ENCODE assay signal across 1 cellular context in the genomic region with DNA sequence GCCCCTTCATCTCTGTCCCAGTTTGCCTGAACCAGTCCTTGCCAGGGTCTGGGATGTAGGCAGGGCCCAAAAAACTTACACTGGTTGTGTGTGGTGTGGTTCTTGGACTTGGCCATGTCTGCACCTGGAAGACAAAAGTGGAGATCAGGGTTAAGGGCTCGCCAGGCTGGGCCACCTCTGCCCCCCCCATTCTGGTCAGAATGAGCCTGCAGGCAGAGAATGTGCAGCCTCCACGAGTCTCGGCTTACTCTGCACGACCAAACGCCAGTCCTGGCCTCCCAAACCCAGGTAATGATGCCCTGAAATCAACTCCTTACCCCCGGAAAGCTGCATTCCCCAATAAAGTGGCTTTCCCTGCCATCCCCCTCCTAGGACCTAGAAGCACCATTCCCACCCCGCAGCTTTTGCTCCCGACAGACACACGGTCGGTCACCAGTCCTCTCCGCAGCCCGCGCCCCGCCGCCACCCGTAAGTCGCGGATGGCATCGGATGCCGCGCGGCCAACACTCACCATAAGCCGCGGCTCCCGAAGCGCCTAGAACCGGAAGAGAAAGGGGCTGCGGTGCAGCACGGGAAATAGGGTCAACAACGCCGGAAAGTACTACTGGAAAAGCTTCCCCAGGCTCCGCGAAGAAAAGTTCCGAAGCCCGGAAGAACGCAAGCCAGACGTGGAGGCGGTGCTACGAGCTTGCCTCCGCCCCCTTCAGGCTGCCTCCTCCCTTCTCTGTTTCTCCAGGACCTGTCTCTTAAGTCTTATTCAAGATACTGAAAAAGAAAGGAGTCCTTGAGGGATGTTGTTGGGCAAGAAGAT.
TF ChIP-seq lines count a peak whose summit lies in the region.

A gene (minus strand): TSS at position 550 of the 811 bp plus-strand sequence. CDS start 434 bp downstream, at position 116.

TF ChIP-seq in H1, 55 proteins besides CTCF, POLR2A, EP300 and RAD21:
- TF ChIP-seq, protein P1, sequence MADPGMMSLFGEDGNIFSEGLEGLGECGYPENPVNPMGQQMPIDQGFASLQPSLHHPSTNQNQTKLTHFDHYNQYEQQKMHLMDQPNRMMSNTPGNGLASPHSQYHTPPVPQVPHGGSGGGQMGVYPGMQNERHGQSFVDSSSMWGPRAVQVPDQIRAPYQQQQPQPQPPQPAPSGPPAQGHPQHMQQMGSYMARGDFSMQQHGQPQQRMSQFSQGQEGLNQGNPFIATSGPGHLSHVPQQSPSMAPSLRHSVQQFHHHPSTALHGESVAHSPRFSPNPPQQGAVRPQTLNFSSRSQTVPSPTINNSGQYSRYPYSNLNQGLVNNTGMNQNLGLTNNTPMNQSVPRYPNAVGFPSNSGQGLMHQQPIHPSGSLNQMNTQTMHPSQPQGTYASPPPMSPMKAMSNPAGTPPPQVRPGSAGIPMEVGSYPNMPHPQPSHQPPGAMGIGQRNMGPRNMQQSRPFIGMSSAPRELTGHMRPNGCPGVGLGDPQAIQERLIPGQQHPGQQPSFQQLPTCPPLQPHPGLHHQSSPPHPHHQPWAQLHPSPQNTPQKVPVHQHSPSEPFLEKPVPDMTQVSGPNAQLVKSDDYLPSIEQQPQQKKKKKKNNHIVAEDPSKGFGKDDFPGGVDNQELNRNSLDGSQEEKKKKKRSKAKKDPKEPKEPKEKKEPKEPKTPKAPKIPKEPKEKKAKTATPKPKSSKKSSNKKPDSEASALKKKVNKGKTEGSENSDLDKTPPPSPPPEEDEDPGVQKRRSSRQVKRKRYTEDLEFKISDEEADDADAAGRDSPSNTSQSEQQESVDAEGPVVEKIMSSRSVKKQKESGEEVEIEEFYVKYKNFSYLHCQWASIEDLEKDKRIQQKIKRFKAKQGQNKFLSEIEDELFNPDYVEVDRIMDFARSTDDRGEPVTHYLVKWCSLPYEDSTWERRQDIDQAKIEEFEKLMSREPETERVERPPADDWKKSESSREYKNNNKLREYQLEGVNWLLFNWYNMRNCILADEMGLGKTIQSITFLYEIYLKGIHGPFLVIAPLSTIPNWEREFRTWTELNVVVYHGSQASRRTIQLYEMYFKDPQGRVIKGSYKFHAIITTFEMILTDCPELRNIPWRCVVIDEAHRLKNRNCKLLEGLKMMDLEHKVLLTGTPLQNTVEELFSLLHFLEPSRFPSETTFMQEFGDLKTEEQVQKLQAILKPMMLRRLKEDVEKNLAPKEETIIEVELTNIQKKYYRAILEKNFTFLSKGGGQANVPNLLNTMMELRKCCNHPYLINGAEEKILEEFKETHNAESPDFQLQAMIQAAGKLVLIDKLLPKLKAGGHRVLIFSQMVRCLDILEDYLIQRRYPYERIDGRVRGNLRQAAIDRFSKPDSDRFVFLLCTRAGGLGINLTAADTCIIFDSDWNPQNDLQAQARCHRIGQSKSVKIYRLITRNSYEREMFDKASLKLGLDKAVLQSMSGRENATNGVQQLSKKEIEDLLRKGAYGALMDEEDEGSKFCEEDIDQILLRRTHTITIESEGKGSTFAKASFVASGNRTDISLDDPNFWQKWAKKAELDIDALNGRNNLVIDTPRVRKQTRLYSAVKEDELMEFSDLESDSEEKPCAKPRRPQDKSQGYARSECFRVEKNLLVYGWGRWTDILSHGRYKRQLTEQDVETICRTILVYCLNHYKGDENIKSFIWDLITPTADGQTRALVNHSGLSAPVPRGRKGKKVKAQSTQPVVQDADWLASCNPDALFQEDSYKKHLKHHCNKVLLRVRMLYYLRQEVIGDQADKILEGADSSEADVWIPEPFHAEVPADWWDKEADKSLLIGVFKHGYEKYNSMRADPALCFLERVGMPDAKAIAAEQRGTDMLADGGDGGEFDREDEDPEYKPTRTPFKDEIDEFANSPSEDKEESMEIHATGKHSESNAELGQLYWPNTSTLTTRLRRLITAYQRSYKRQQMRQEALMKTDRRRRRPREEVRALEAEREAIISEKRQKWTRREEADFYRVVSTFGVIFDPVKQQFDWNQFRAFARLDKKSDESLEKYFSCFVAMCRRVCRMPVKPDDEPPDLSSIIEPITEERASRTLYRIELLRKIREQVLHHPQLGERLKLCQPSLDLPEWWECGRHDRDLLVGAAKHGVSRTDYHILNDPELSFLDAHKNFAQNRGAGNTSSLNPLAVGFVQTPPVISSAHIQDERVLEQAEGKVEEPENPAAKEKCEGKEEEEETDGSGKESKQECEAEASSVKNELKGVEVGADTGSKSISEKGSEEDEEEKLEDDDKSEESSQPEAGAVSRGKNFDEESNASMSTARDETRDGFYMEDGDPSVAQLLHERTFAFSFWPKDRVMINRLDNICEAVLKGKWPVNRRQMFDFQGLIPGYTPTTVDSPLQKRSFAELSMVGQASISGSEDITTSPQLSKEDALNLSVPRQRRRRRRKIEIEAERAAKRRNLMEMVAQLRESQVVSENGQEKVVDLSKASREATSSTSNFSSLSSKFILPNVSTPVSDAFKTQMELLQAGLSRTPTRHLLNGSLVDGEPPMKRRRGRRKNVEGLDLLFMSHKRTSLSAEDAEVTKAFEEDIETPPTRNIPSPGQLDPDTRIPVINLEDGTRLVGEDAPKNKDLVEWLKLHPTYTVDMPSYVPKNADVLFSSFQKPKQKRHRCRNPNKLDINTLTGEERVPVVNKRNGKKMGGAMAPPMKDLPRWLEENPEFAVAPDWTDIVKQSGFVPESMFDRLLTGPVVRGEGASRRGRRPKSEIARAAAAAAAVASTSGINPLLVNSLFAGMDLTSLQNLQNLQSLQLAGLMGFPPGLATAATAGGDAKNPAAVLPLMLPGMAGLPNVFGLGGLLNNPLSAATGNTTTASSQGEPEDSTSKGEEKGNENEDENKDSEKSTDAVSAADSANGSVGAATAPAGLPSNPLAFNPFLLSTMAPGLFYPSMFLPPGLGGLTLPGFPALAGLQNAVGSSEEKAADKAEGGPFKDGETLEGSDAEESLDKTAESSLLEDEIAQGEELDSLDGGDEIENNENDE (IDR thresholded peaks at IDR 0.05; ENCODE audit: insufficient replicate concordance, low read length), result no peak
- TF ChIP-seq CHD1 (IDR thresholded peaks at IDR 0.05; ENCODE audit: low read depth, low read length) (0 out of 2 replicates have a peak, but pooled peaks have one; percentile 34), POU5F1 (IDR thresholded peaks at IDR 0.05; ENCODE audit: low read depth, low read length) (no peak), NANOG (IDR thresholded peaks at IDR 0.05; ENCODE audit: insufficient read depth, low read depth, low read length, poor library complexity, severe bottlenecking) (no peak), JUND (IDR thresholded peaks at IDR 0.05; ENCODE audit: low read length) (0 out of 2 replicates have a peak, but pooled peaks have one; percentile 63), PHF8 (conservative IDR thresholded peaks at IDR 0.05; ENCODE audit: low read depth, low read length) (peak; percentile 95), SIN3A (conservative IDR thresholded peaks at IDR 0.05 in 1 of 2, IDR thresholded peaks at IDR 0.05 in 1 of 2; ENCODE audit: low read depth in 1 of 2, low read length in 2 of 2) (peak; percentile 16 to 64; a peak in 1 of 4 replicates), GTF2F1 (IDR thresholded peaks at IDR 0.05; ENCODE audit: borderline replicate concordance, low read depth, low read length) (peak; percentile 91), KDM5A (IDR thresholded peaks at IDR 0.05; ENCODE audit: low read length) (peak; percentile 44; the same call in 1 of the 2 replicates), TCF12 (IDR thresholded peaks at IDR 0.05; ENCODE audit: low read depth, low read length) (no peak), BRCA1 (IDR thresholded peaks at IDR 0.05; ENCODE audit: low read depth, low read length) (no peak), TBP (IDR thresholded peaks at IDR 0.05; ENCODE audit: low read depth, low read length) (peak; percentile 99), SRF (IDR thresholded peaks at IDR 0.05; ENCODE audit: low read depth, low read length) (peak; percentile 73; the same call in 1 of the 2 replicates), POLR2AphosphoS5 (IDR thresholded peaks at IDR 0.05; ENCODE audit: low read depth, low read length) (peak; percentile 95), SP1 (IDR thresholded peaks at IDR 0.05; ENCODE audit: low read depth, low read length) (peak; percentile 91), HDAC6 (IDR thresholded peaks at IDR 0.05; ENCODE audit: low read depth, low read length) (no peak), GABPA (IDR thresholded peaks at IDR 0.05; ENCODE audit: borderline replicate concordance, insufficient read depth, low read length) (peak; percentile 100), YY1 (IDR thresholded peaks at IDR 0.05; ENCODE audit: low read depth, low read length) (peak; percentile 74; the same call in 1 of the 2 replicates), RFX5 (IDR thresholded peaks at IDR 0.05; ENCODE audit: borderline replicate concordance, low read depth, low read length) (peak; percentile 24; the same call in 1 of the 2 replicates), CREB1 (IDR thresholded peaks at IDR 0.05) (peak; percentile 76), TAF1 (IDR thresholded peaks at IDR 0.05; ENCODE audit: low read depth, low read length) (peak; percentile 100), TAF7 (optimal IDR thresholded peaks at IDR 0.05; ENCODE audit: borderline replicate concordance, low read depth, low read length) (peak; percentile 99), SIX5 (IDR thresholded peaks at IDR 0.05; ENCODE audit: low read depth, low read length) (peak; percentile 41)
- TF ChIP-seq, protein P2, sequence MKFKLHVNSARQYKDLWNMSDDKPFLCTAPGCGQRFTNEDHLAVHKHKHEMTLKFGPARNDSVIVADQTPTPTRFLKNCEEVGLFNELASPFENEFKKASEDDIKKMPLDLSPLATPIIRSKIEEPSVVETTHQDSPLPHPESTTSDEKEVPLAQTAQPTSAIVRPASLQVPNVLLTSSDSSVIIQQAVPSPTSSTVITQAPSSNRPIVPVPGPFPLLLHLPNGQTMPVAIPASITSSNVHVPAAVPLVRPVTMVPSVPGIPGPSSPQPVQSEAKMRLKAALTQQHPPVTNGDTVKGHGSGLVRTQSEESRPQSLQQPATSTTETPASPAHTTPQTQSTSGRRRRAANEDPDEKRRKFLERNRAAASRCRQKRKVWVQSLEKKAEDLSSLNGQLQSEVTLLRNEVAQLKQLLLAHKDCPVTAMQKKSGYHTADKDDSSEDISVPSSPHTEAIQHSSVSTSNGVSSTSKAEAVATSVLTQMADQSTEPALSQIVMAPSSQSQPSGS (IDR thresholded peaks at IDR 0.05; ENCODE audit: low read length), result peak; percentile 88
- TF ChIP-seq, protein P3, sequence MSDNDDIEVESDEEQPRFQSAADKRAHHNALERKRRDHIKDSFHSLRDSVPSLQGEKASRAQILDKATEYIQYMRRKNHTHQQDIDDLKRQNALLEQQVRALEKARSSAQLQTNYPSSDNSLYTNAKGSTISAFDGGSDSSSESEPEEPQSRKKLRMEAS (IDR thresholded peaks at IDR 0.05), result peak; percentile 85; the same call in 1 of the 2 replicates
TF ChIP-seq in H1: peak in this region for 19.
